25 cellular contexts compared by ENCODE assay signal in genomic region chr3:61449327-61450040, GRCh38.
"Had no signal": no experiment of that assay in that cellular context is flagged by ENCODE, and none has a peak within 500 bp of the region (broad histone marks: within the 10 kb centered on the region; RNA-seq: fewer than 3 reads in every experiment).

No MANE protein-coding gene starts in this region.

- H3K9me3 ChIP-seq: ascending aorta, esophagus muscularis mucosa, testis had no signal

- ATAC-seq: natural killer cell treated with Interleukin-12 subunit alpha and Interleukin-12 subunit beta and Interleukin-15 and Interleukin-18, amount 100 ng/mL, for 72 hours; stimulated activated naive CD8-positive, alpha-beta T cell treated with anti-CD3 and anti-CD28 coated beads, Interleukin-15, Interleukin-2, amounts not matched to agents 100 U/mL and 50 U/mL, for 24 hours; T-cell had no signal

- H3K9me3 Mint-ChIP-seq: activated naive CD4-positive, alpha-beta T cell treated with anti-CD3 and anti-CD28 coated beads for 36 hours; activated naive CD8-positive, alpha-beta T cell treated with anti-CD3 and anti-CD28 coated beads for 36 hours; memory B cell; T-cell; T-helper 2 cell treated with Interferon-gamma antibody and Interleukin-4, amounts not matched to agents 5 μg/mL and 100 μg/mL, for 36 hours had no signal

- H3K27me3 Mint-ChIP-seq: central memory CD8-positive, alpha-beta T cell; natural killer cell treated with Interleukin-12 subunit alpha and Interleukin-12 subunit beta and Interleukin-15 and Interleukin-18, amount 100 ng/mL, for 72 hours had no signal

- H3K27me3 ChIP-seq: ascending aorta, esophagus muscularis mucosa, testis had no signal

- H3K27ac Mint-ChIP-seq: activated naive CD4-positive, alpha-beta T cell treated with anti-CD3 and anti-CD28 coated beads for 36 hours; activated naive CD8-positive, alpha-beta T cell treated with anti-CD3 and anti-CD28 coated beads for 36 hours; memory B cell; natural killer cell treated with Interleukin-12 subunit alpha and Interleukin-12 subunit beta and Interleukin-15 and Interleukin-18, amount 100 ng/mL, for 72 hours; T-cell; T-helper 2 cell treated with Interferon-gamma antibody and Interleukin-4, amounts not matched to agents 5 μg/mL and 100 μg/mL, for 36 hours had no signal

- H3K4me1 ChIP-seq: ascending aorta, esophagus muscularis mucosa, testis had no signal

- H3K36me3 ChIP-seq: ascending aorta, esophagus muscularis mucosa had no signal

- H3K36me3 Mint-ChIP-seq: activated naive CD8-positive, alpha-beta T cell treated with anti-CD3 and anti-CD28 coated beads for 36 hours; memory B cell; natural killer cell treated with Interleukin-12 subunit alpha and Interleukin-12 subunit beta and Interleukin-15 and Interleukin-18, amount 100 ng/mL, for 72 hours; T-cell had no signal

- DNase-seq: activated CD4-positive, alpha-beta T cell treated with anti-CD3 and anti-CD28 coated beads for 48 hours; activated CD4-positive, alpha-beta T cell treated with anti-CD3 and anti-CD28 coated beads, Interleukin-2, amount 50 U/mL, for 48 hours; activated CD8-positive, alpha-beta memory T cell treated with anti-CD3 and anti-CD28 coated beads for 24 hours; activated effector memory CD4-positive, alpha-beta T cell treated with anti-CD3 and anti-CD28 coated beads, Interleukin-2, amount 50 U/mL, for 16 hours; activated naive CD4-positive, alpha-beta T cell treated with anti-CD3 and anti-CD28 coated beads for 36 hours; activated naive CD8-positive, alpha-beta T cell treated with anti-CD3 and anti-CD28 coated beads for 36 hours; dermis blood vessel endothelial cell; effector CD4-positive, alpha-beta T cell; foreskin melanocyte; left cardiac atrium; posterior cingulate gyrus; right cardiac atrium; stimulated activated CD4-positive, alpha-beta T cell treated with anti-CD3 and anti-CD28 coated beads, Interleukin-12 subunit alpha, Interleukin-12 subunit beta, amount 100 ng/mL, for 4 hours; stimulated activated CD4-positive, alpha-beta T cell treated with anti-CD3 and anti-CD28 coated beads, Interleukin-4, amount 100 ng/mL, for 1 hour; stimulated activated naive CD8-positive, alpha-beta T cell treated with anti-CD3 and anti-CD28 coated beads, Interleukin-15, Interleukin-2, amounts not matched to agents 100 U/mL and 50 U/mL, for 24 hours; T-cell; testis; trophoblast cell had no signal

- H3K27ac ChIP-seq: ascending aorta, esophagus muscularis mucosa, testis, VCaP had no signal

- H3K4me1 Mint-ChIP-seq: activated naive CD8-positive, alpha-beta T cell treated with anti-CD3 and anti-CD28 coated beads for 36 hours; central memory CD8-positive, alpha-beta T cell; memory B cell; T-cell had no signal

- H3K4me3 ChIP-seq: ascending aorta, esophagus muscularis mucosa, testis had no signal

- H3K4me3 Mint-ChIP-seq: activated naive CD4-positive, alpha-beta T cell treated with anti-CD3 and anti-CD28 coated beads for 36 hours; activated naive CD8-positive, alpha-beta T cell treated with anti-CD3 and anti-CD28 coated beads for 36 hours; central memory CD8-positive, alpha-beta T cell; memory B cell; natural killer cell treated with Interleukin-12 subunit alpha and Interleukin-12 subunit beta and Interleukin-15 and Interleukin-18, amount 100 ng/mL, for 72 hours; T-cell; T-helper 2 cell treated with Interferon-gamma antibody and Interleukin-4, amounts not matched to agents 5 μg/mL and 100 μg/mL, for 36 hours had no signal
